ENCODE assay signal across 8 cellular contexts in genomic region chr19:17075860-17076538, GRCh38. TPM values are rescaled to one million over a fixed set of nuclear protein-coding genes. Genes with fewer than 3 reads are reported as not detected.
DNase-seq lines count a peak whose midpoint lies in the region; ATAC-seq and TF ChIP-seq lines count a peak whose summit lies in the region.

No MANE protein-coding gene starts in this region.

- peak overlapping the region; percentile 95 for H3K27ac ChIP-seq in RWPE1
- no peak overlapping the region for H3K27ac ChIP-seq in iPS DF 6.9 (ENCODE audit: low read length)
- peak overlapping the region; percentile 98 for H3K27ac ChIP-seq in smooth muscle cell (ENCODE audit: low read depth)

- H3K27ac Mint-ChIP-seq in activated naive CD8-positive, alpha-beta T cell treated with anti-CD3 and anti-CD28 coated beads, Interleukin-2, amount 50 U/mL, for 24 hours = peak overlapping the region; percentile 84

- H3F3A ChIP-seq in smooth muscle cell (ENCODE audit: low read depth) = peaks cover 18% of the 10 kb centered on the region

- H4K20me1 ChIP-seq in smooth muscle cell (ENCODE audit: low read depth) = peaks cover 42% of the 10 kb centered on the region

- H3K9ac ChIP-seq in smooth muscle cell (ENCODE audit: low read depth) = peak overlapping the region; percentile 91

- CTCF ChIA-PET in RWPE1 (lab: Yijun Ruan, JAX) = interaction anchor here (0.6 kb wide), 1 partner anchor 418 kb away, joined by 3 read pairs; no protein-coding TSS in a partner anchor

- 0 out of 2 replicates have a peak, but pooled peaks cover 5% of the 10 kb centered on the region for H3K36me3 ChIP-seq in iPS DF 6.9 (ENCODE audit: control insufficient read depth, insufficient read depth, low read length)
- H3K36me3 ChIP-seq in smooth muscle cell (ENCODE audit: low read depth) = no peaks in the 10 kb centered on the region

- H3K36me3 Mint-ChIP-seq in activated naive CD8-positive, alpha-beta T cell treated with anti-CD3 and anti-CD28 coated beads, Interleukin-2, amount 50 U/mL, for 24 hours (ENCODE audit: low read depth) = peaks cover 22% of the 10 kb centered on the region

- H3K4me1 ChIP-seq in iPS DF 6.9 (ENCODE audit: control insufficient read depth, insufficient read depth, low read length) (no peaks in the 10 kb centered on the region; the same call in 1 of the 2 replicates), smooth muscle cell (ENCODE audit: low read depth) (peaks cover 31% of the 10 kb centered on the region)

- H3K4me3 ChIP-seq in iPS DF 6.9 (ENCODE audit: low read length) (peak overlapping the region; percentile 89; the same call in 1 of the 2 replicates), smooth muscle cell (peak overlapping the region; percentile 94)

- H3K4me3 Mint-ChIP-seq in activated naive CD8-positive, alpha-beta T cell treated with anti-CD3 and anti-CD28 coated beads, Interleukin-2, amount 50 U/mL, for 24 hours = peak overlapping the region; percentile 99

- no peak for ATAC-seq in activated CD4-positive, CD25-positive, alpha-beta regulatory T cell treated with anti-CD3 and anti-CD28 coated beads, Interleukin-2, amount 50 U/mL, for 24 hours
- no peak for ATAC-seq in activated naive CD8-positive, alpha-beta T cell treated with anti-CD3 and anti-CD28 coated beads, Interleukin-2, amount 50 U/mL, for 24 hours
- ATAC-seq in GM19023 (IDR thresholded peaks at IDR 0.05; ENCODE audit: unreplicated experiment) = no peak

- H3K4me2 ChIP-seq in smooth muscle cell = peak overlapping the region; percentile 94

- POLR2A ChIA-PET in RWPE1 (lab: Yijun Ruan, JAX; ENCODE audit: low non-redundant PET) = interaction anchor here (0.5 kb wide), 1 partner anchor 109 kb away, joined by 3 read pairs; no protein-coding TSS in a partner anchor

- no CpG with 5 or more reads among the region's 44 CpGs for WGBS in iPS DF 6.9 (ENCODE audit: insufficient coverage, insufficient read length)
- under 1% methylated on average over 25 of the region's 44 CpGs for WGBS in smooth muscle cell (ENCODE audit: low lambda C conversion rate)

- H3K9me3 ChIP-seq in iPS DF 6.9 (ENCODE audit: control insufficient read depth, insufficient read depth, low read length) (no peaks in the 10 kb centered on the region), smooth muscle cell (replicated peaks; ENCODE audit: low read depth) (no peaks in the 10 kb centered on the region)

- peak in 3 of 4 experiments; percentile 34 to 42 (median 37) for DNase-seq in activated CD4-positive, CD25-positive, alpha-beta regulatory T cell (lab: John Stamatoyannopoulos, UW)
- DNase-seq in RWPE1 (ENCODE audit: low spot score) (peak; percentile 39), iPS DF 6.9 (ENCODE audit: low read depth, low spot score) (no peak), smooth muscle cell (lab: John Stamatoyannopoulos, UW; ENCODE audit: unreplicated experiment) (peak; percentile 62), NCI-H2196 (lab: John Stamatoyannopoulos, UW; ENCODE audit: unreplicated experiment) (no peak)
- DNase-seq in activated naive CD8-positive, alpha-beta T cell treated with anti-CD3 and anti-CD28 coated beads, Interleukin-2, amount 50 U/mL, for 24 hours = peak; percentile 60

- no peak for TF ChIP-seq CTCF in RWPE1 (conservative IDR thresholded peaks at IDR 0.05; ENCODE audit: low read depth)
- no peak for TF ChIP-seq CTCF in smooth muscle cell (IDR thresholded peaks at IDR 0.05; ENCODE audit: borderline replicate concordance, insufficient read depth, poor library complexity, severe bottlenecking)

- no peaks in the 10 kb centered on the region for H3K9me3 Mint-ChIP-seq in activated naive CD8-positive, alpha-beta T cell treated with anti-CD3 and anti-CD28 coated beads, Interleukin-2, amount 50 U/mL, for 24 hours

- H3K4me1 Mint-ChIP-seq in activated naive CD8-positive, alpha-beta T cell treated with anti-CD3 and anti-CD28 coated beads, Interleukin-2, amount 50 U/mL, for 24 hours = peaks cover 65% of the 10 kb centered on the region

- no peaks in the 10 kb centered on the region for H3K27me3 Mint-ChIP-seq in activated naive CD8-positive, alpha-beta T cell treated with anti-CD3 and anti-CD28 coated beads, Interleukin-2, amount 50 U/mL, for 24 hours

- no peak overlapping the region for H2AFZ ChIP-seq in smooth muscle cell (ENCODE audit: low read depth)

- peaks cover 58% of the 10 kb centered on the region for H3K79me2 ChIP-seq in smooth muscle cell (ENCODE audit: low read depth)

- H3K27me3 ChIP-seq in iPS DF 6.9 (ENCODE audit: control insufficient read depth, insufficient read depth, low read length) = no peaks in the 10 kb centered on the region
- H3K27me3 ChIP-seq in smooth muscle cell (ENCODE audit: low read depth) = no peaks in the 10 kb centered on the region

RNA-seq across cellular contexts. Expression of gene MYO9B, which starts 0.4 kb away (rescaled TPM):
- 44.6 and 48.7 TPM in 2 replicates for total RNA-seq in smooth muscle cell
- polyA plus RNA-seq in smooth muscle cell = 46.6 and 49.4 TPM in 2 replicates

RNA-seq across cellular contexts. Expression of gene HAUS8, which starts 0.7 kb away (rescaled TPM):
- 3.3 and 7.4 TPM in 2 replicates for total RNA-seq in smooth muscle cell
- polyA plus RNA-seq in smooth muscle cell = 6.3 and 8.5 TPM in 2 replicates

RNA-seq across cellular contexts. Expression of gene CPAMD8, which starts 49.4 kb away (rescaled TPM):
- total RNA-seq in smooth muscle cell = 0.81 and 2.6 TPM in 2 replicates
- 6.9 and 9.4 TPM in 2 replicates for polyA plus RNA-seq in smooth muscle cell

Comparison
In these comparisons a context has a peak if more than half of its experiments do, and no peak if none do; other contexts are left out.
1. DNase-seq: peak in activated CD4-positive, CD25-positive, alpha-beta regulatory T cell (3 of 4), RWPE1 (single experiment), activated naive CD8-positive, alpha-beta T cell treated with anti-CD3 and anti-CD28 coated beads, Interleukin-2, amount 50 U/mL, for 24 hours (single experiment) and smooth muscle cell (single experiment); none in iPS DF 6.9 (single experiment) and NCI-H2196 (single experiment).